9 cellular contexts compared by ENCODE assay signal in genomic region chr5:51380603-51381207, GRCh38. TPM values are rescaled to one million over a fixed set of nuclear protein-coding genes. Genes with fewer than 3 reads are reported as not detected.
DNase-seq lines count a peak whose midpoint lies in the region; ATAC-seq and TF ChIP-seq lines count a peak whose summit lies in the region.
"Had no signal": no experiment of that assay in that cellular context is flagged by ENCODE, and none has a peak within 500 bp of the region (broad histone marks: within the 10 kb centered on the region; RNA-seq: fewer than 3 reads in every experiment).

No MANE protein-coding gene starts in this region.

- peak overlapping the region; percentile 99 for H3K4me3 Mint-ChIP-seq in glutamatergic neuron (ENCODE audit: unreplicated experiment)
- no peak overlapping the region for H3K4me3 Mint-ChIP-seq in CD8-positive, alpha-beta memory T cell

- H3K4me1 ChIP-seq in PC-3 (ENCODE audit: insufficient read depth, low read length) = peaks cover 14% of the 10 kb centered on the region; the same call in 1 of the 2 replicates
- no peaks in the 10 kb centered on the region for H3K4me1 ChIP-seq in CD8-positive, alpha-beta memory T cell (ENCODE audit: insufficient read depth, low read length)

- H3K27me3 Mint-ChIP-seq in glutamatergic neuron (ENCODE audit: unreplicated experiment) = peaks cover 46% of the 10 kb centered on the region
- peaks cover 82 to 94% of the 10 kb centered on the region in 2 donors for H3K27me3 Mint-ChIP-seq in CD8-positive, alpha-beta memory T cell

- no peaks in the 10 kb centered on the region for H3K27me3 ChIP-seq in PC-3 (ENCODE audit: low read length)
- peaks cover 18% of the 10 kb centered on the region for H3K27me3 ChIP-seq in CD8-positive, alpha-beta memory T cell (ENCODE audit: insufficient read depth, low read length, poor library complexity, severe bottlenecking)

- BruUV-seq in PC-3 (replicated peaks; lab: Mats Ljungman, UMichigan) = no TSS peak

- H3K27ac ChIP-seq in PC-3 (ENCODE audit: low read length) = no peak overlapping the region
- no peak overlapping the region for H3K27ac ChIP-seq in CD8-positive, alpha-beta memory T cell (ENCODE audit: low read depth, low read length)
- H3K27ac ChIP-seq: neutrophil had no signal

- no peak overlapping the region for H3K9ac ChIP-seq in PC-3 (ENCODE audit: low read length)

- H3K36me3 ChIP-seq in PC-3 (ENCODE audit: low read depth, low read length) = no peaks in the 10 kb centered on the region
- H3K36me3 ChIP-seq in CD8-positive, alpha-beta memory T cell (ENCODE audit: insufficient read depth, low read length) = no peaks in the 10 kb centered on the region
- H3K36me3 ChIP-seq: neutrophil had no signal

- no peaks in the 10 kb centered on the region for H4K20me1 ChIP-seq in PC-3 (ENCODE audit: low read length)

- TF ChIP-seq CTCF in PC-3 (conservative IDR thresholded peaks at IDR 0.05; ENCODE audit: low read depth, low read length) (peak; percentile 68), glutamatergic neuron (IDR thresholded peaks at IDR 0.05; ENCODE audit: partially characterized antibody, unreplicated experiment) (peak; percentile 76)

- peaks cover 73% of the 10 kb centered on the region for H3K9me3 Mint-ChIP-seq in glutamatergic neuron (ENCODE audit: unreplicated experiment)
- H3K9me3 Mint-ChIP-seq in CD8-positive, alpha-beta memory T cell = peaks cover 0 to 31% (median 16%) of the 10 kb centered on the region in 5 donors

- CTCF ChIA-PET in PC-3 (lab: Charles Lee) = interaction anchor here (0.6 to 0.7 kb wide), 2 partner anchors 9 to 1194 kb away, joined by 3 to 4 read pairs; no protein-coding TSS in a partner anchor
- CTCF ChIA-PET in CD8-positive, alpha-beta memory T cell (lab: Charles Lee) = no interaction called here

- peak; percentile 37 for DNase-seq in AG08396 (ENCODE audit: low spot score)
- peak; percentile 65 for DNase-seq in PC-3
- DNase-seq in glutamatergic neuron = peak; percentile 49
- no peak for DNase-seq in iPS-NIHi7 (ENCODE audit: extremely low spot score)
- DNase-seq in CD8-positive, alpha-beta memory T cell = no peak

- ATAC-seq in GM19351 (IDR thresholded peaks at IDR 0.05; ENCODE audit: unreplicated experiment) = peak; percentile 39
- ATAC-seq in PC-3 = no peak
- no peak for ATAC-seq in GM21737 (IDR thresholded peaks at IDR 0.05; ENCODE audit: unreplicated experiment)
- ATAC-seq in HG02884 (IDR thresholded peaks at IDR 0.05; ENCODE audit: unreplicated experiment) = no peak

- no peaks in the 10 kb centered on the region for H3K9me3 ChIP-seq in PC-3 (ENCODE audit: low read length)
- H3K9me3 ChIP-seq in CD8-positive, alpha-beta memory T cell (ENCODE audit: low read length) = no peaks in the 10 kb centered on the region
- H3K9me3 ChIP-seq: neutrophil had no signal

- POLR2A ChIA-PET in PC-3 (lab: Charles Lee; ENCODE audit: unreplicated experiment) = no interaction called here
- POLR2A ChIA-PET in CD8-positive, alpha-beta memory T cell (lab: Charles Lee) = no interaction called here

- H3K4me2 ChIP-seq in PC-3 (ENCODE audit: low read length) = peak overlapping the region; percentile 98

- H3K27ac Mint-ChIP-seq in glutamatergic neuron (ENCODE audit: unreplicated experiment) = peak overlapping the region; percentile 99
- H3K27ac Mint-ChIP-seq in CD8-positive, alpha-beta memory T cell = no peak overlapping the region

- peaks cover 16% of the 10 kb centered on the region for H3K79me2 ChIP-seq in PC-3 (ENCODE audit: low read length)

- no peak overlapping the region for H2AFZ ChIP-seq in PC-3 (ENCODE audit: low read length)

- no peaks in the 10 kb centered on the region for H3F3A ChIP-seq in PC-3 (ENCODE audit: low read length, unreplicated experiment)

- no peaks in the 10 kb centered on the region for H3K9me2 ChIP-seq in PC-3 (replicated peaks; ENCODE audit: low read length)

- H3K36me3 Mint-ChIP-seq in glutamatergic neuron (ENCODE audit: unreplicated experiment) = peaks cover 14% of the 10 kb centered on the region
- H3K36me3 Mint-ChIP-seq in CD8-positive, alpha-beta memory T cell = no peaks in the 10 kb centered on the region

- intact Hi-C loops in PC-3 (cut with micrococcal nuclease) = loop anchor here (1.0 to 10.0 kb wide), 7 partner anchors 36 to 626 kb away; no protein-coding TSS in a partner anchor

- 0 out of 2 replicates have a peak overlapping the region, but pooled peaks have one; percentile 86 for H3K4me3 ChIP-seq in PC-3 (ENCODE audit: low read length)
- no peak overlapping the region for H3K4me3 ChIP-seq in CD8-positive, alpha-beta memory T cell (ENCODE audit: low read length)

- peaks cover 40% of the 10 kb centered on the region for H3K4me1 Mint-ChIP-seq in glutamatergic neuron (ENCODE audit: low read depth, unreplicated experiment)
- peaks cover 0 to 20% (median 19%) of the 10 kb centered on the region in 3 donors for H3K4me1 Mint-ChIP-seq in CD8-positive, alpha-beta memory T cell

RNA-seq across cellular contexts. Expression of gene ISL1, which starts 2.5 kb away (rescaled TPM):
- total RNA-seq in PC-3 (2014; rRNA removed) (1.4 and 1.5 TPM in 2 replicates), glutamatergic neuron (ENCODE audit: unreplicated experiment) (152 TPM)
- not detected for total RNA-seq in CD8-positive, alpha-beta memory T cell
- polyA plus RNA-seq in CD8-positive, alpha-beta memory T cell = not detected

Comparison
In these comparisons a context has a peak if more than half of its experiments do, and no peak if none do; other contexts are left out.
1. DNase-seq: peak in AG08396 (single experiment), PC-3 (single experiment) and glutamatergic neuron (single experiment); none in iPS-NIHi7 (single experiment) and CD8-positive, alpha-beta memory T cell (0 of 5).
2. RNA of gene ISL1, which starts 2.5 kb away (total RNA-seq): 152 TPM in glutamatergic neuron (single experiment); 1.4 to 1.5 TPM in PC-3 and not detected in CD8-positive, alpha-beta memory T cell; every median in the first group is over 10 times any median in the second.